1 cellular context compared by ENCODE assay signal in genomic region chr19:933553-933882, GRCh38.
TF ChIP-seq lines count a peak whose summit lies in the region.

No MANE protein-coding gene starts in this region.

TF ChIP-seq in GM23338, 12 proteins besides CTCF, POLR2A, EP300 and RAD21 (continued from another document):
- TF ChIP-seq, protein P1, sequence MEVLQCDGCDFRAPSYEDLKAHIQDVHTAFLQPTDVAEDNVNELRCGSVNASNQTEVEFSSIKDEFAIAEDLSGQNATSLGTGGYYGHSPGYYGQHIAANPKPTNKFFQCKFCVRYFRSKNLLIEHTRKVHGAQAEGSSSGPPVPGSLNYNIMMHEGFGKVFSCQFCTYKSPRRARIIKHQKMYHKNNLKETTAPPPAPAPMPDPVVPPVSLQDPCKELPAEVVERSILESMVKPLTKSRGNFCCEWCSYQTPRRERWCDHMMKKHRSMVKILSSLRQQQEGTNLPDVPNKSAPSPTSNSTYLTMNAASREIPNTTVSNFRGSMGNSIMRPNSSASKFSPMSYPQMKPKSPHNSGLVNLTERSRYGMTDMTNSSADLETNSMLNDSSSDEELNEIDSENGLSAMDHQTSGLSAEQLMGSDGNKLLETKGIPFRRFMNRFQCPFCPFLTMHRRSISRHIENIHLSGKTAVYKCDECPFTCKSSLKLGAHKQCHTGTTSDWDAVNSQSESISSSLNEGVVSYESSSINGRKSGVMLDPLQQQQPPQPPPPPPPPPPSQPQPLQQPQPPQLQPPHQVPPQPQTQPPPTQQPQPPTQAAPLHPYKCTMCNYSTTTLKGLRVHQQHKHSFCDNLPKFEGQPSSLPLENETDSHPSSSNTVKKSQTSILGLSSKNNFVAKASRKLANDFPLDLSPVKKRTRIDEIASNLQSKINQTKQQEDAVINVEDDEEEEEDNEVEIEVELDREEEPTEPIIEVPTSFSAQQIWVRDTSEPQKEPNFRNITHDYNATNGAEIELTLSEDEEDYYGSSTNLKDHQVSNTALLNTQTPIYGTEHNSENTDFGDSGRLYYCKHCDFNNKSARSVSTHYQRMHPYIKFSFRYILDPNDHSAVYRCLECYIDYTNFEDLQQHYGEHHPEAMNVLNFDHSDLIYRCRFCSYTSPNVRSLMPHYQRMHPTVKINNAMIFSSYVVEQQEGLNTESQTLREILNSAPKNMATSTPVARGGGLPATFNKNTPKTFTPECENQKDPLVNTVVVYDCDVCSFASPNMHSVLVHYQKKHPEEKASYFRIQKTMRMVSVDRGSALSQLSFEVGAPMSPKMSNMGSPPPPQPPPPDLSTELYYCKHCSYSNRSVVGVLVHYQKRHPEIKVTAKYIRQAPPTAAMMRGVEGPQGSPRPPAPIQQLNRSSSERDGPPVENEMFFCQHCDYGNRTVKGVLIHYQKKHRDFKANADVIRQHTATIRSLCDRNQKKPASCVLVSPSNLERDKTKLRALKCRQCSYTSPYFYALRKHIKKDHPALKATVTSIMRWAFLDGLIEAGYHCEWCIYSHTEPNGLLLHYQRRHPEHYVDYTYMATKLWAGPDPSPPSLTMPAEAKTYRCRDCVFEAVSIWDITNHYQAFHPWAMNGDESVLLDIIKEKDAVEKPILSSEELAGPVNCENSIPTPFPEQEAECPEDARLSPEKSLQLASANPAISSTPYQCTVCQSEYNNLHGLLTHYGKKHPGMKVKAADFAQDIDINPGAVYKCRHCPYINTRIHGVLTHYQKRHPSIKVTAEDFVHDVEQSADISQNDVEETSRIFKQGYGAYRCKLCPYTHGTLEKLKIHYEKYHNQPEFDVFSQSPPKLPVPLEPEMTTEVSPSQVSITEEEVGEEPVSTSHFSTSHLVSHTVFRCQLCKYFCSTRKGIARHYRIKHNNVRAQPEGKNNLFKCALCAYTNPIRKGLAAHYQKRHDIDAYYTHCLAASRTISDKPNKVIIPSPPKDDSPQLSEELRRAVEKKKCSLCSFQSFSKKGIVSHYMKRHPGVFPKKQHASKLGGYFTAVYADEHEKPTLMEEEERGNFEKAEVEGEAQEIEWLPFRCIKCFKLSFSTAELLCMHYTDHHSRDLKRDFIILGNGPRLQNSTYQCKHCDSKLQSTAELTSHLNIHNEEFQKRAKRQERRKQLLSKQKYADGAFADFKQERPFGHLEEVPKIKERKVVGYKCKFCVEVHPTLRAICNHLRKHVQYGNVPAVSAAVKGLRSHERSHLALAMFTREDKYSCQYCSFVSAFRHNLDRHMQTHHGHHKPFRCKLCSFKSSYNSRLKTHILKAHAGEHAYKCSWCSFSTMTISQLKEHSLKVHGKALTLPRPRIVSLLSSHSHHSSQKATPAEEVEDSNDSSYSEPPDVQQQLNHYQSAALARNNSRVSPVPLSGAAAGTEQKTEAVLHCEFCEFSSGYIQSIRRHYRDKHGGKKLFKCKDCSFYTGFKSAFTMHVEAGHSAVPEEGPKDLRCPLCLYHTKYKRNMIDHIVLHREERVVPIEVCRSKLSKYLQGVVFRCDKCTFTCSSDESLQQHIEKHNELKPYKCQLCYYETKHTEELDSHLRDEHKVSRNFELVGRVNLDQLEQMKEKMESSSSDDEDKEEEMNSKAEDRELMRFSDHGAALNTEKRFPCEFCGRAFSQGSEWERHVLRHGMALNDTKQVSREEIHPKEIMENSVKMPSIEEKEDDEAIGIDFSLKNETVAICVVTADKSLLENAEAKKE (CRISPR knock-in tag; IDR thresholded peaks at IDR 0.05) = no peak
- TF ChIP-seq EZH2phosphoT487 (IDR thresholded peaks at IDR 0.05; ENCODE audit: unreplicated experiment) = no peak
- no peak for TF ChIP-seq JUNB (IDR thresholded peaks at IDR 0.05; ENCODE audit: unreplicated experiment)
- no peak for TF ChIP-seq REST (IDR thresholded peaks at IDR 0.05; ENCODE audit: unreplicated experiment)
- TF ChIP-seq CREB1 (CRISPR knock-in tag; IDR thresholded peaks at IDR 0.05; ENCODE audit: low read depth) = no peak
- TF ChIP-seq ZNF114 (CRISPR knock-in tag; IDR thresholded peaks at IDR 0.05) = no peak
- TF ChIP-seq POLR2AphosphoS5 (IDR thresholded peaks at IDR 0.05; ENCODE audit: low read depth) = no peak
- no peak for TF ChIP-seq EZH2 (IDR thresholded peaks at IDR 0.05; ENCODE audit: low read depth, unreplicated experiment)
- TF ChIP-seq NANOG (IDR thresholded peaks at IDR 0.05; ENCODE audit: borderline replicate concordance) = no peak
- no peak for TF ChIP-seq ETS1 (IDR thresholded peaks at IDR 0.05)
- TF ChIP-seq ZNF331 (CRISPR knock-in tag; IDR thresholded peaks at IDR 0.05; ENCODE audit: low read depth) = no peak
